ENCODE assay signal across 15 cellular contexts in genomic region chr9:127720031-127720864, GRCh38. TPM values are rescaled to one million over a fixed set of nuclear protein-coding genes. Genes with fewer than 3 reads are reported as not detected.
DNase-seq lines count a peak whose midpoint lies in the region; ATAC-seq, FAIRE-seq and TF ChIP-seq lines count a peak whose summit lies in the region.
"Had no signal": no experiment of that assay in that cellular context is flagged by ENCODE, and none has a peak within 500 bp of the region (broad histone marks: within the 10 kb centered on the region; RNA-seq: fewer than 3 reads in every experiment).

No MANE protein-coding gene starts in this region.

- peak overlapping the region; percentile 50 for H3K27ac Mint-ChIP-seq in activated naive CD4-positive, alpha-beta T cell treated with anti-CD3 and anti-CD28 coated beads for 36 hours
- peak overlapping the region; percentile 98 for H3K27ac Mint-ChIP-seq in stimulated activated effector memory CD8-positive, alpha-beta T cell treated with anti-CD3 and anti-CD28 coated beads, Interleukin-12 subunit alpha, Interleukin-12 subunit beta, amount 100 ng/mL, for 72 hours
- H3K27ac Mint-ChIP-seq: stimulated activated naive B cell treated with anti-CD40 and anti-IgM and Interleukin-4, amounts not matched to agents 10 μg/mL and 1 μg/mL and 100 μg/mL, for 72 hours had no signal

- no peak for TF ChIP-seq POLR2A in K562 (conservative IDR thresholded peaks at IDR 0.05)

- WGBS in K562 (ENCODE audit: insufficient coverage, low coverage, missing lambda C conversion rate), result 51% methylated on average over 11 of the region's 12 CpGs

- no TSS peak for BruUV-seq in K562 (replicated peaks; lab: Mats Ljungman, UMichigan)

- H3K36me3 Mint-ChIP-seq in activated naive CD4-positive, alpha-beta T cell treated with anti-CD3 and anti-CD28 coated beads for 36 hours (ENCODE audit: low read depth), result peaks cover 2% of the 10 kb centered on the region
- peaks cover 12% of the 10 kb centered on the region for H3K36me3 Mint-ChIP-seq in stimulated activated effector memory CD8-positive, alpha-beta T cell treated with anti-CD3 and anti-CD28 coated beads, Interleukin-12 subunit alpha, Interleukin-12 subunit beta, amount 100 ng/mL, for 72 hours

- H4K20me1 ChIP-seq in K562 (replicated peaks; ENCODE audit: control insufficient read depth, insufficient read depth, low read length), result no peaks in the 10 kb centered on the region

- in situ Hi-C loops in K562 (cut with MboI), result no loop called here

- peak overlapping the region in 1 of 2 experiments; percentile 72; a peak in 2 of 4 replicates for H3K9ac ChIP-seq in K562 (ENCODE audit: insufficient read depth in 1 of 2, low read depth in 2 of 2, low read length in 2 of 2)

- peak overlapping the region; percentile 29 for H3K4me3 Mint-ChIP-seq in activated naive CD4-positive, alpha-beta T cell treated with anti-CD3 and anti-CD28 coated beads for 36 hours
- H3K4me3 Mint-ChIP-seq in stimulated activated effector memory CD8-positive, alpha-beta T cell treated with anti-CD3 and anti-CD28 coated beads, Interleukin-12 subunit alpha, Interleukin-12 subunit beta, amount 100 ng/mL, for 72 hours, result peak overlapping the region; percentile 70
- H3K4me3 Mint-ChIP-seq: stimulated activated naive B cell treated with anti-CD40 and anti-IgM and Interleukin-4, amounts not matched to agents 10 μg/mL and 1 μg/mL and 100 μg/mL, for 72 hours had no signal

- peaks cover 0 to 38% of the 10 kb centered on the region in 2 experiments; a peak in 4 of 5 replicates for H3K4me1 ChIP-seq in K562 (replicated peaks in 1 of 2; ENCODE audit: control insufficient read depth in 2 of 2, insufficient read depth in 2 of 2, low read length in 2 of 2)

- no peak overlapping the region for H3K4me2 ChIP-seq in K562 (ENCODE audit: insufficient read depth, low read length)

- H3K4me1 Mint-ChIP-seq in activated naive CD4-positive, alpha-beta T cell treated with anti-CD3 and anti-CD28 coated beads for 36 hours (ENCODE audit: low read depth), result peaks cover 28% of the 10 kb centered on the region
- H3K4me1 Mint-ChIP-seq in stimulated activated effector memory CD8-positive, alpha-beta T cell treated with anti-CD3 and anti-CD28 coated beads, Interleukin-12 subunit alpha, Interleukin-12 subunit beta, amount 100 ng/mL, for 72 hours, result peaks cover 39% of the 10 kb centered on the region

- peak; percentile 27 for DNase-seq in activated naive CD4-positive, alpha-beta T cell treated with anti-CD3 and anti-CD28 coated beads for 36 hours
- no peak for DNase-seq in activated naive CD4-positive, alpha-beta T cell treated with Interleukin-2 at 50 U/mL for 16 hours
- DNase-seq in SKM-1 (lab: John Stamatoyannopoulos, UW; ENCODE audit: unreplicated experiment) (peak; percentile 20), K562 (ENCODE audit: extremely low read depth in 1 of 4, low spot score in 3 of 4) (no peak), D341Med (ENCODE audit: low spot score) (no peak)
- DNase-seq in stimulated activated effector memory CD8-positive, alpha-beta T cell treated with anti-CD3 and anti-CD28 coated beads, Interleukin-12 subunit alpha, Interleukin-12 subunit beta, amount 100 ng/mL, for 72 hours (ENCODE audit: low spot score in 2 of 2), result no peak
- DNase-seq in stimulated activated CD4-positive, alpha-beta T cell treated with anti-CD3 and anti-CD28 coated beads, Interleukin-2, amount 100 ng/mL, for 24 hours, result no peak
- DNase-seq: NCI-H2029 treated with DMSO at 0.1 percent for 48 hours; stimulated activated naive B cell treated with anti-CD40 and anti-IgM and Interleukin-4, amounts not matched to agents 10 μg/mL and 1 μg/mL and 100 μg/mL, for 72 hours had no signal

- TF ChIP-seq RAD21 in K562 (CRISPR knock-in tag; conservative IDR thresholded peaks at IDR 0.05 in 1 of 2, IDR thresholded peaks at IDR 0.05 in 1 of 2), result no peak

- TF ChIP-seq EP300 in K562 (IDR thresholded peaks at IDR 0.05; ENCODE audit: low read length), result no peak

- no peak for ATAC-seq in K562
- peak; percentile 35 for ATAC-seq in stimulated activated effector memory CD8-positive, alpha-beta T cell treated with anti-CD3 and anti-CD28 coated beads, Interleukin-12 subunit alpha, Interleukin-12 subunit beta, amount 100 ng/mL, for 72 hours
- ATAC-seq in HG03432 (IDR thresholded peaks at IDR 0.05; ENCODE audit: unreplicated experiment), result no peak
- ATAC-seq: stimulated activated naive B cell treated with anti-CD40 and anti-IgM and Interleukin-4, amounts not matched to agents 10 μg/mL and 1 μg/mL and 100 μg/mL, for 72 hours had no signal

- no peak overlapping the region for H3K27ac ChIP-seq in K562 (ENCODE audit: extremely low read depth, low read depth, low read length)
- H3K27ac ChIP-seq: VCaP had no signal

- H3K9me1 ChIP-seq in K562 (ENCODE audit: control insufficient read depth, insufficient read depth, low read length), result peaks cover 4% of the 10 kb centered on the region

- no peaks in the 10 kb centered on the region for H3K27me3 Mint-ChIP-seq in activated naive CD4-positive, alpha-beta T cell treated with anti-CD3 and anti-CD28 coated beads for 36 hours (ENCODE audit: low read depth)

- no peaks in the 10 kb centered on the region for H3K79me2 ChIP-seq in K562 (ENCODE audit: control insufficient read depth, insufficient read depth, low read length)

- H3K9me3 ChIP-seq in K562 (replicated peaks; ENCODE audit: control insufficient read depth, insufficient read depth, low read depth, low read length), result no peaks in the 10 kb centered on the region

- TF ChIP-seq CTCF in K562 (IDR thresholded peaks at IDR 0.05 in 2 of 3, conservative IDR thresholded peaks at IDR 0.05 in 1 of 3; ENCODE audit: insufficient read depth in 2 of 3, low read depth in 1 of 3, low read length in 3 of 3), result no peak

- CTCF ChIA-PET in activated naive CD4-positive, alpha-beta T cell treated with anti-CD3 and anti-CD28 coated beads for 36 hours (lab: Charles Lee), result interaction anchor here (1.2 to 1.5 kb wide), 2 partner anchors 13 to 14 kb away, joined by 3 to 4 read pairs; partner anchors contain the start of gene TOR2A
- CTCF ChIA-PET in K562 (lab: Yijun Ruan, JAX; ENCODE audit: low intra/inter-chr PET ratio), result no interaction called here

- no peaks in the 10 kb centered on the region; a peak in 1 of 5 replicates for H3K27me3 ChIP-seq in K562 (ENCODE audit: control insufficient read depth in 2 of 2, insufficient read depth in 2 of 2, low read length in 2 of 2)

- no peak overlapping the region for H3K4me3 ChIP-seq in K562

- FAIRE-seq in K562 (lab: Jason Lieb, UNC), result peak; percentile 40
- FAIRE-seq: G401.6, keratinocyte had no signal

- H3K9me3 Mint-ChIP-seq in activated naive CD4-positive, alpha-beta T cell treated with anti-CD3 and anti-CD28 coated beads for 36 hours, result no peaks in the 10 kb centered on the region
- H3K9me3 Mint-ChIP-seq in stimulated activated effector memory CD8-positive, alpha-beta T cell treated with anti-CD3 and anti-CD28 coated beads, Interleukin-12 subunit alpha, Interleukin-12 subunit beta, amount 100 ng/mL, for 72 hours, result no peaks in the 10 kb centered on the region
- H3K9me3 Mint-ChIP-seq: stimulated activated naive B cell treated with anti-CD40 and anti-IgM and Interleukin-4, amounts not matched to agents 10 μg/mL and 1 μg/mL and 100 μg/mL, for 72 hours had no signal

- H3K36me3 ChIP-seq in K562 (ENCODE audit: control insufficient read depth, insufficient read depth, low read length), result no peaks in the 10 kb centered on the region

- intact Hi-C loops in activated naive CD4-positive, alpha-beta T cell treated with anti-CD3 and anti-CD28 coated beads for 36 hours (cut with micrococcal nuclease), result no loop called here
- intact Hi-C loops in K562 (cut with micrococcal nuclease), result no loop called here

- POLR2A ChIA-PET in K562 (lab: Yijun Ruan, JAX), result interaction anchor here (1.1 to 1.7 kb wide), 4 partner anchors 9 to 23 kb away, joined by 3 to 6 read pairs (median 4); no protein-coding TSS in a partner anchor

- H2AFZ ChIP-seq in K562 (ENCODE audit: low read depth, low read length), result no peak overlapping the region

RNA-seq across cellular contexts. Expression of gene TTC16, which starts 4.4 kb away (rescaled TPM):
- under 1 TPM; 0.50 to 0.79 TPM for total RNA-seq in activated naive CD4-positive, alpha-beta T cell treated with anti-CD3 and anti-CD28 coated beads for 36 hours
- total RNA-seq in K562 (2011; cell fraction: chromatin; rRNA removed; ENCODE audit: low replicate concordance), result not detected in 2 replicates
- not detected in 2 replicates for total RNA-seq in K562 (2011; cell fraction: nucleolus; rRNA removed)
- total RNA-seq in K562 (2011; cell fraction: nucleoplasm; rRNA removed), result not detected in 2 replicates
- total RNA-seq in K562 (2014; rRNA removed) (not detected in 2 replicates), K562 (2014; rRNA removed; fragmentation: Illumina TruSeq; extraction: Trizol) (not detected in 2 replicates), K562 (2015; rRNA removed; fragmentation: Illumina TruSeq; extraction: Trizol) (not detected in 2 replicates), K562 (2021) (not detected in 2 replicates)
- polyA plus RNA-seq in K562 (2011; rRNA removed) (not detected in 2 replicates), K562 (2014; fragmentation: Illumina TruSeq; extraction: Trizol) (not detected in 2 replicates), K562 (2014; fragmentation: Nextera tagmentation; extraction: Ambion mirVana) (not detected), K562 (2014; rRNA removed) (0.11 TPM in 1 of 2 replicates, not detected in the other)
- not detected in 2 replicates for polyA plus RNA-seq in K562 (2011; cell fraction: cytosol; rRNA removed)
- polyA plus RNA-seq in K562 (2011; cell fraction: nucleus; rRNA removed), result 0.03 and 0.04 TPM in 2 replicates
- not detected in 2 replicates for polyA plus RNA-seq in K562 (2012)
- polyA minus RNA-seq in K562 (2011; rRNA and poly(A)+ RNA removed), result not detected in 2 replicates
- polyA minus RNA-seq in K562 (2011; cell fraction: cytosol; rRNA and poly(A)+ RNA removed), result not detected in 2 replicates
- not detected in 2 replicates for polyA minus RNA-seq in K562 (2011; cell fraction: nucleus; rRNA and poly(A)+ RNA removed)
- total RNA-seq: H4, LHCN-M2 had no signal
- polyA plus RNA-seq: keratinocyte had no signal

RNA-seq across cellular contexts. Expression of gene PTRH1, which starts 4.8 kb away (rescaled TPM):
- total RNA-seq in activated naive CD4-positive, alpha-beta T cell treated with anti-CD3 and anti-CD28 coated beads for 36 hours, result 10 to 100 TPM; 23.3 to 24.1 TPM
- 4.6 and 11.9 TPM in 2 replicates for total RNA-seq in K562 (2011; cell fraction: chromatin; rRNA removed; ENCODE audit: low replicate concordance)
- total RNA-seq in K562 (2011; cell fraction: nucleolus; rRNA removed), result 19.0 and 19.2 TPM in 2 replicates
- 7.1 and 7.3 TPM in 2 replicates for total RNA-seq in K562 (2011; cell fraction: nucleoplasm; rRNA removed)
- total RNA-seq in K562 (2014; rRNA removed) (43.1 and 54.3 TPM in 2 replicates), K562 (2014; rRNA removed; fragmentation: Illumina TruSeq; extraction: Trizol) (1.1 and 1.8 TPM in 2 replicates), K562 (2015; rRNA removed; fragmentation: Illumina TruSeq; extraction: Trizol) (7.4 and 8.0 TPM in 2 replicates), K562 (2021) (21.1 and 21.6 TPM in 2 replicates)
- polyA plus RNA-seq in K562 (2011; rRNA removed) (5.7 and 8.1 TPM in 2 replicates), K562 (2014; fragmentation: Illumina TruSeq; extraction: Trizol) (3.1 and 6.7 TPM in 2 replicates), K562 (2014; fragmentation: Nextera tagmentation; extraction: Ambion mirVana) (1 to 10 TPM in 1 of 2 experiments, under 1 TPM in 1; 0.63 to 1.0 TPM), K562 (2014; rRNA removed) (28.2 and 44.3 TPM in 2 replicates)
- polyA plus RNA-seq in K562 (2011; cell fraction: cytosol; rRNA removed), result 12.2 and 34.1 TPM in 2 replicates
- 7.6 and 15.8 TPM in 2 replicates for polyA plus RNA-seq in K562 (2011; cell fraction: nucleus; rRNA removed)
- polyA plus RNA-seq in K562 (2012), result 12.2 and 19.2 TPM in 2 replicates
- 1.0 and 1.1 TPM in 2 replicates for polyA minus RNA-seq in K562 (2011; rRNA and poly(A)+ RNA removed)
- polyA minus RNA-seq in K562 (2011; cell fraction: cytosol; rRNA and poly(A)+ RNA removed), result 3.9 and 5.4 TPM in 2 replicates
- polyA minus RNA-seq in K562 (2011; cell fraction: nucleus; rRNA and poly(A)+ RNA removed), result 4.1 and 6.2 TPM in 2 replicates

RNA-seq across cellular contexts. Expression of gene CFAP157, which starts 13.5 kb away (rescaled TPM):
- under 1 TPM in 1 of 2 experiments, not detected in 1; 0.07 TPM for total RNA-seq in activated naive CD4-positive, alpha-beta T cell treated with anti-CD3 and anti-CD28 coated beads for 36 hours
- not detected in 2 replicates for total RNA-seq in K562 (2011; cell fraction: chromatin; rRNA removed; ENCODE audit: low replicate concordance)
- total RNA-seq in K562 (2011; cell fraction: nucleolus; rRNA removed), result not detected in 2 replicates
- total RNA-seq in K562 (2011; cell fraction: nucleoplasm; rRNA removed), result not detected in 2 replicates
- total RNA-seq in K562 (2014; rRNA removed) (not detected in 2 replicates), K562 (2014; rRNA removed; fragmentation: Illumina TruSeq; extraction: Trizol) (not detected in 2 replicates), K562 (2015; rRNA removed; fragmentation: Illumina TruSeq; extraction: Trizol) (not detected in 2 replicates), K562 (2021) (not detected in 2 replicates)
- polyA plus RNA-seq in K562 (2011; rRNA removed) (not detected in 2 replicates), K562 (2014; fragmentation: Illumina TruSeq; extraction: Trizol) (not detected in 2 replicates), K562 (2014; fragmentation: Nextera tagmentation; extraction: Ambion mirVana) (under 1 TPM in 1 of 2 experiments, not detected in 1; 0.03 TPM), K562 (2014; rRNA removed) (not detected in 2 replicates)
- not detected in 2 replicates for polyA plus RNA-seq in K562 (2011; cell fraction: cytosol; rRNA removed)
- polyA plus RNA-seq in K562 (2011; cell fraction: nucleus; rRNA removed), result 0.06 TPM in 1 of 2 replicates, not detected in the other
- 0.60 and 0.99 TPM in 2 replicates for polyA plus RNA-seq in K562 (2012)
- not detected in 2 replicates for polyA minus RNA-seq in K562 (2011; rRNA and poly(A)+ RNA removed)
- polyA minus RNA-seq in K562 (2011; cell fraction: cytosol; rRNA and poly(A)+ RNA removed), result not detected in 2 replicates
- polyA minus RNA-seq in K562 (2011; cell fraction: nucleus; rRNA and poly(A)+ RNA removed), result not detected in 2 replicates
- total RNA-seq: H4, LHCN-M2 had no signal
- polyA plus RNA-seq: keratinocyte had no signal

RNA-seq across cellular contexts. Expression of gene TOR2A, which starts 14.8 kb away (rescaled TPM):
- total RNA-seq in activated naive CD4-positive, alpha-beta T cell treated with anti-CD3 and anti-CD28 coated beads for 36 hours, result 10 to 100 TPM; 11.8 to 12.7 TPM
- total RNA-seq in K562 (2011; cell fraction: chromatin; rRNA removed; ENCODE audit: low replicate concordance), result 7.9 and 25.4 TPM in 2 replicates
- total RNA-seq in K562 (2011; cell fraction: nucleolus; rRNA removed), result 33.0 and 44.0 TPM in 2 replicates
- total RNA-seq in K562 (2011; cell fraction: nucleoplasm; rRNA removed), result 22.6 and 27.5 TPM in 2 replicates
- total RNA-seq in K562 (2014; rRNA removed) (21.3 and 23.5 TPM in 2 replicates), K562 (2014; rRNA removed; fragmentation: Illumina TruSeq; extraction: Trizol) (3.0 and 3.7 TPM in 2 replicates), K562 (2015; rRNA removed; fragmentation: Illumina TruSeq; extraction: Trizol) (11.1 and 12.0 TPM in 2 replicates), K562 (2021) (25.9 and 28.3 TPM in 2 replicates)
- polyA plus RNA-seq in K562 (2011; rRNA removed) (8.4 and 15.0 TPM in 2 replicates), K562 (2014; fragmentation: Illumina TruSeq; extraction: Trizol) (15.7 and 22.6 TPM in 2 replicates), K562 (2014; fragmentation: Nextera tagmentation; extraction: Ambion mirVana) (1 to 10 TPM in 1 of 2 experiments, under 1 TPM in 1; 0.80 to 1.1 TPM), K562 (2014; rRNA removed) (22.5 and 27.2 TPM in 2 replicates)
- 20.5 and 35.0 TPM in 2 replicates for polyA plus RNA-seq in K562 (2011; cell fraction: cytosol; rRNA removed)
- polyA plus RNA-seq in K562 (2011; cell fraction: nucleus; rRNA removed), result 34.3 and 45.7 TPM in 2 replicates
- polyA plus RNA-seq in K562 (2012), result 20.6 and 50.6 TPM in 2 replicates
- 2.8 and 3.6 TPM in 2 replicates for polyA minus RNA-seq in K562 (2011; rRNA and poly(A)+ RNA removed)
- polyA minus RNA-seq in K562 (2011; cell fraction: cytosol; rRNA and poly(A)+ RNA removed), result 11.3 and 18.2 TPM in 2 replicates
- 12.5 and 19.1 TPM in 2 replicates for polyA minus RNA-seq in K562 (2011; cell fraction: nucleus; rRNA and poly(A)+ RNA removed)

RNA-seq across cellular contexts. Expression of gene SH2D3C, which starts 58.2 kb away (rescaled TPM):
- 10 to 100 TPM; 27.2 to 27.3 TPM for total RNA-seq in activated naive CD4-positive, alpha-beta T cell treated with anti-CD3 and anti-CD28 coated beads for 36 hours
- total RNA-seq in K562 (2011; cell fraction: chromatin; rRNA removed; ENCODE audit: low replicate concordance), result 0.77 and 4.1 TPM in 2 replicates
- total RNA-seq in K562 (2011; cell fraction: nucleolus; rRNA removed), result 0.92 and 1.2 TPM in 2 replicates
- 0.88 and 1.3 TPM in 2 replicates for total RNA-seq in K562 (2011; cell fraction: nucleoplasm; rRNA removed)
- total RNA-seq in K562 (2014; rRNA removed), result 0.29 and 1.2 TPM in 2 replicates
- 0.11 and 0.19 TPM in 2 replicates for total RNA-seq in K562 (2014; rRNA removed; fragmentation: Illumina TruSeq; extraction: Trizol)
- total RNA-seq in K562 (2015; rRNA removed; fragmentation: Illumina TruSeq; extraction: Trizol), result 0.29 and 0.34 TPM in 2 replicates
- total RNA-seq in K562 (2021), result 0.83 and 0.89 TPM in 2 replicates
- polyA plus RNA-seq in K562 (2011; rRNA removed), result 0.22 and 1.3 TPM in 2 replicates
- polyA plus RNA-seq in K562 (2011; cell fraction: cytosol; rRNA removed), result 0.86 and 1.3 TPM in 2 replicates
- 1.5 TPM in 2 replicates for polyA plus RNA-seq in K562 (2011; cell fraction: nucleus; rRNA removed)
- 1.2 and 2.2 TPM in 2 replicates for polyA plus RNA-seq in K562 (2012)
- 0.19 and 0.29 TPM in 2 replicates for polyA plus RNA-seq in K562 (2014; fragmentation: Illumina TruSeq; extraction: Trizol)
- under 1 TPM in 1 of 2 experiments, not detected in 1; 0.03 TPM for polyA plus RNA-seq in K562 (2014; fragmentation: Nextera tagmentation; extraction: Ambion mirVana)
- 0.21 and 0.38 TPM in 2 replicates for polyA plus RNA-seq in K562 (2014; rRNA removed)
- polyA minus RNA-seq in K562 (2011; rRNA and poly(A)+ RNA removed), result 0.42 and 0.46 TPM in 2 replicates
- polyA minus RNA-seq in K562 (2011; cell fraction: cytosol; rRNA and poly(A)+ RNA removed), result 2.4 TPM in 1 of 2 replicates, not detected in the other
- polyA minus RNA-seq in K562 (2011; cell fraction: nucleus; rRNA and poly(A)+ RNA removed), result 0.94 and 1.00 TPM in 2 replicates
- total RNA-seq: LHCN-M2 had no signal

Comparison
In these comparisons a context has a peak if more than half of its experiments do, and no peak if none do; other contexts are left out.
1. DNase-seq: peak in activated naive CD4-positive, alpha-beta T cell treated with anti-CD3 and anti-CD28 coated beads for 36 hours (single experiment) and SKM-1 (single experiment); none in activated naive CD4-positive, alpha-beta T cell treated with Interleukin-2 at 50 U/mL for 16 hours (single experiment), K562 (0 of 4), stimulated activated effector memory CD8-positive, alpha-beta T cell treated with anti-CD3 and anti-CD28 coated beads, Interleukin-12 subunit alpha, Interleukin-12 subunit beta, amount 100 ng/mL, for 72 hours (0 of 2), D341Med (single experiment) and stimulated activated CD4-positive, alpha-beta T cell treated with anti-CD3 and anti-CD28 coated beads, Interleukin-2, amount 100 ng/mL, for 24 hours (0 of 2).